Comparison of ENCODE assay signal across 15 cellular contexts in genomic region chr3:129281726-129282125, GRCh38. TPM values are rescaled to one million over a fixed set of nuclear protein-coding genes. Genes with fewer than 3 reads are reported as not detected.
A peak's percentile ranks its signal among the peaks of the same experiment; 100 is the strongest.
DNase-seq lines count a peak whose midpoint lies in the region; ATAC-seq and TF ChIP-seq lines count a peak whose summit lies in the region.
"Had no signal": no experiment of that assay in that cellular context is flagged by ENCODE, and none has a peak within 500 bp of the region (broad histone marks: within the 10 kb centered on the region; RNA-seq: fewer than 3 reads in every experiment).

No MANE protein-coding gene starts in this region.

- no peaks in the 10 kb centered on the region for H3K9me3 ChIP-seq in PC-3 (ENCODE audit: low read length)
- no peaks in the 10 kb centered on the region for H3K9me3 ChIP-seq in PC-9 (ENCODE audit: insufficient read depth, low read depth)
- H3K9me3 ChIP-seq: gastrocnemius medialis, neutrophil had no signal

- CTCF ChIA-PET in activated naive CD4-positive, alpha-beta T cell treated with anti-CD3 and anti-CD28 coated beads for 36 hours (lab: Charles Lee) = no interaction called here
- CTCF ChIA-PET in PC-3 (lab: Charles Lee) (no interaction called here), PC-9 (lab: Charles Lee) (no interaction called here)

- H3K27me3 ChIP-seq in PC-3 (ENCODE audit: low read length) (no peaks in the 10 kb centered on the region), PC-9 (ENCODE audit: insufficient read depth, low read depth) (no peaks in the 10 kb centered on the region), H7 (ENCODE audit: control insufficient read depth, insufficient read depth, low read length) (no peaks in the 10 kb centered on the region)
- H3K27me3 ChIP-seq: gastrocnemius medialis had no signal

- H3K4me3 ChIP-seq in PC-3 (ENCODE audit: low read length) = no peak overlapping the region
- no peak overlapping the region for H3K4me3 ChIP-seq in PC-9
- no peak overlapping the region for H3K4me3 ChIP-seq in H7 (ENCODE audit: insufficient read depth, low read depth, low read length)
- H3K4me3 ChIP-seq: gastrocnemius medialis had no signal

- no peak for TF ChIP-seq CTCF in PC-3 (conservative IDR thresholded peaks at IDR 0.05; ENCODE audit: low read depth, low read length)
- TF ChIP-seq CTCF in PC-9 (conservative IDR thresholded peaks at IDR 0.05) = no peak

- H3K27ac ChIP-seq in PC-3 (ENCODE audit: low read length) (peak overlapping the region; percentile 61), PC-9 (no peak overlapping the region)
- H3K27ac ChIP-seq: neutrophil had no signal

- peaks cover 28% of the 10 kb centered on the region for H3K36me3 Mint-ChIP-seq in activated naive CD4-positive, alpha-beta T cell treated with anti-CD3 and anti-CD28 coated beads for 36 hours (ENCODE audit: low read depth)
- H3K36me3 Mint-ChIP-seq in central memory CD8-positive, alpha-beta T cell (ENCODE audit: insufficient read depth) = peaks cover 27% of the 10 kb centered on the region
- H3K36me3 Mint-ChIP-seq in stimulated activated naive B cell treated with anti-CD40 and anti-IgM and Interleukin-4, amounts not matched to agents 10 μg/mL and 1 μg/mL and 100 μg/mL, for 72 hours = peaks cover 23 to 24% of the 10 kb centered on the region in 2 donors

- no peak overlapping the region for H3K9ac ChIP-seq in PC-3 (ENCODE audit: low read length)

- H3K79me2 ChIP-seq in PC-3 (ENCODE audit: low read length) = peaks cover 34% of the 10 kb centered on the region
- peaks cover 11% of the 10 kb centered on the region; the same call in 1 of the 2 replicates for H3K79me2 ChIP-seq in PC-9 (ENCODE audit: low read depth)

- H3K4me2 ChIP-seq in PC-3 (ENCODE audit: low read length) (peak overlapping the region; percentile 59; the same call in 1 of the 2 replicates), PC-9 (no peak overlapping the region)

- H3K4me3 Mint-ChIP-seq in activated naive CD4-positive, alpha-beta T cell treated with anti-CD3 and anti-CD28 coated beads for 36 hours = no peak overlapping the region
- H3K4me3 Mint-ChIP-seq in central memory CD8-positive, alpha-beta T cell = no peak overlapping the region
- H3K4me3 Mint-ChIP-seq in stimulated activated naive B cell treated with anti-CD40 and anti-IgM and Interleukin-4, amounts not matched to agents 10 μg/mL and 1 μg/mL and 100 μg/mL, for 72 hours = peak overlapping the region; percentile 23 to 25
- H3K4me3 Mint-ChIP-seq: type B pancreatic cell had no signal

- H4K20me1 ChIP-seq in PC-3 (ENCODE audit: low read length) = no peaks in the 10 kb centered on the region
- no peaks in the 10 kb centered on the region for H4K20me1 ChIP-seq in PC-9 (ENCODE audit: insufficient read depth)

- BruUV-seq in PC-3 (replicated peaks; lab: Mats Ljungman, UMichigan) (no TSS peak), PC-9 (replicated peaks; lab: Mats Ljungman, UMichigan) (no TSS peak)

- H3K27ac Mint-ChIP-seq in activated naive CD4-positive, alpha-beta T cell treated with anti-CD3 and anti-CD28 coated beads for 36 hours = peak overlapping the region; percentile 59
- peak overlapping the region; percentile 65 for H3K27ac Mint-ChIP-seq in central memory CD8-positive, alpha-beta T cell (ENCODE audit: low read depth)
- H3K27ac Mint-ChIP-seq in stimulated activated naive B cell treated with anti-CD40 and anti-IgM and Interleukin-4, amounts not matched to agents 10 μg/mL and 1 μg/mL and 100 μg/mL, for 72 hours = peak overlapping the region; percentile 9
- H3K27ac Mint-ChIP-seq: type B pancreatic cell had no signal

- POLR2A ChIA-PET in PC-3 (lab: Charles Lee; ENCODE audit: unreplicated experiment) = no interaction called here
- POLR2A ChIA-PET in PC-9 (lab: Charles Lee; ENCODE audit: unreplicated experiment) = no interaction called here

- H2AFZ ChIP-seq in PC-3 (ENCODE audit: low read length) (no peak overlapping the region), PC-9 (no peak overlapping the region)

- no peak for DNase-seq in activated naive CD4-positive, alpha-beta T cell treated with anti-CD3 and anti-CD28 coated beads for 36 hours
- no peak for DNase-seq in activated naive CD4-positive, alpha-beta T cell treated with anti-CD3 and anti-CD28 coated beads, Interleukin-2, amount 50 U/mL, for 16 hours
- no peak for DNase-seq in PC-3
- no peak for DNase-seq in central memory CD8-positive, alpha-beta T cell (ENCODE audit: low spot score in 2 of 2)
- DNase-seq in stimulated activated naive B cell treated with anti-CD40 and anti-IgM and Interleukin-4, amounts not matched to agents 10 μg/mL and 1 μg/mL and 100 μg/mL, for 72 hours = no peak
- DNase-seq in PC-9 = no peak
- no peak for DNase-seq in H7
- DNase-seq: amygdala; gastrocnemius medialis; right cardiac atrium; Right ventricle myocardium superior; stimulated activated CD4-positive, alpha-beta T cell treated with anti-CD3 and anti-CD28 coated beads, Interleukin-2, amount 100 ng/mL, for 24 hours had no signal

- no peaks in the 10 kb centered on the region for H3K27me3 Mint-ChIP-seq in activated naive CD4-positive, alpha-beta T cell treated with anti-CD3 and anti-CD28 coated beads for 36 hours (ENCODE audit: low read depth)
- no peaks in the 10 kb centered on the region for H3K27me3 Mint-ChIP-seq in central memory CD8-positive, alpha-beta T cell
- no peaks in the 10 kb centered on the region for H3K27me3 Mint-ChIP-seq in stimulated activated naive B cell treated with anti-CD40 and anti-IgM and Interleukin-4, amounts not matched to agents 10 μg/mL and 1 μg/mL and 100 μg/mL, for 72 hours
- H3K27me3 Mint-ChIP-seq: type B pancreatic cell had no signal

- intact Hi-C loops in activated naive CD4-positive, alpha-beta T cell treated with anti-CD3 and anti-CD28 coated beads for 36 hours (cut with micrococcal nuclease) = loop anchor here (1.0 to 2.0 kb wide), 3 partner anchors 35 to 493 kb away; a partner anchor contains a TSS
- intact Hi-C loops in PC-3 (cut with micrococcal nuclease) (no loop called here), PC-9 (cut with micrococcal nuclease; ENCODE audit: unreplicated experiment) (no loop called here)

- peaks cover 25% of the 10 kb centered on the region for H3K4me1 ChIP-seq in PC-3 (ENCODE audit: insufficient read depth, low read length)
- H3K4me1 ChIP-seq in PC-9 (replicated peaks; ENCODE audit: insufficient read depth) = peaks cover 18% of the 10 kb centered on the region

- no peaks in the 10 kb centered on the region for H3K9me3 Mint-ChIP-seq in activated naive CD4-positive, alpha-beta T cell treated with anti-CD3 and anti-CD28 coated beads for 36 hours
- no peaks in the 10 kb centered on the region for H3K9me3 Mint-ChIP-seq in central memory CD8-positive, alpha-beta T cell
- H3K9me3 Mint-ChIP-seq in stimulated activated naive B cell treated with anti-CD40 and anti-IgM and Interleukin-4, amounts not matched to agents 10 μg/mL and 1 μg/mL and 100 μg/mL, for 72 hours = no peaks in the 10 kb centered on the region
- H3K9me3 Mint-ChIP-seq: type B pancreatic cell had no signal

- H3K4me1 Mint-ChIP-seq in activated naive CD4-positive, alpha-beta T cell treated with anti-CD3 and anti-CD28 coated beads for 36 hours (ENCODE audit: low read depth) = peaks cover 56% of the 10 kb centered on the region
- H3K4me1 Mint-ChIP-seq in central memory CD8-positive, alpha-beta T cell = peaks cover 38% of the 10 kb centered on the region
- peaks cover 37 to 73% of the 10 kb centered on the region in 2 donors for H3K4me1 Mint-ChIP-seq in stimulated activated naive B cell treated with anti-CD40 and anti-IgM and Interleukin-4, amounts not matched to agents 10 μg/mL and 1 μg/mL and 100 μg/mL, for 72 hours

- no peak for ATAC-seq in PC-3
- ATAC-seq in central memory CD8-positive, alpha-beta T cell (replicated peaks; ENCODE audit: extremely low read depth, poor library complexity, severe bottlenecking) = no peak
- ATAC-seq in stimulated activated naive B cell treated with anti-CD40 and anti-IgM and Interleukin-4, amounts not matched to agents 10 μg/mL and 1 μg/mL and 100 μg/mL, for 72 hours (replicated peaks) = no peak
- no peak for ATAC-seq in GM19351 (IDR thresholded peaks at IDR 0.05; ENCODE audit: unreplicated experiment)
- ATAC-seq: gastrocnemius medialis, right cardiac atrium had no signal

- H3K36me3 ChIP-seq in PC-3 (ENCODE audit: low read depth, low read length) (no peaks in the 10 kb centered on the region), PC-9 (ENCODE audit: low read depth) (no peaks in the 10 kb centered on the region), H7 (replicated peaks; ENCODE audit: control insufficient read depth, insufficient read depth, low read length) (peaks cover 2% of the 10 kb centered on the region; the same call in 1 of the 2 replicates)

- H3F3A ChIP-seq in PC-3 (ENCODE audit: low read length, unreplicated experiment) = no peaks in the 10 kb centered on the region
- H3F3A ChIP-seq in PC-9 (ENCODE audit: insufficient read depth, low read depth) = peaks cover 13% of the 10 kb centered on the region

- H3K9me2 ChIP-seq in PC-3 (replicated peaks; ENCODE audit: low read length) (no peaks in the 10 kb centered on the region), PC-9 (ENCODE audit: insufficient read depth) (no peaks in the 10 kb centered on the region)

RNA-seq across cellular contexts. Expression of gene HMCES, which starts 3.1 kb away (rescaled TPM):
- 10 to 100 TPM; 35.0 to 35.8 TPM for total RNA-seq in activated naive CD4-positive, alpha-beta T cell treated with anti-CD3 and anti-CD28 coated beads for 36 hours
- total RNA-seq in PC-3 (2014; rRNA removed) (28.8 and 34.3 TPM in 2 replicates), PC-9 (2021) (60.9 and 62.7 TPM in 2 replicates)
- total RNA-seq in H7 (2014; rRNA removed; shearing (Covaris generic)) = 28.1 and 32.0 TPM in 2 replicates

RNA-seq across cellular contexts. Expression of gene COPG1, which starts 32.3 kb away (rescaled TPM):
- total RNA-seq in activated naive CD4-positive, alpha-beta T cell treated with anti-CD3 and anti-CD28 coated beads for 36 hours = 100 to 1,000 TPM; 125 to 128 TPM
- total RNA-seq in PC-3 (2014; rRNA removed) (124 and 152 TPM in 2 replicates), PC-9 (2021) (195 and 212 TPM in 2 replicates)
- total RNA-seq in H7 (2014; rRNA removed; shearing (Covaris generic)) = 138 TPM in 2 replicates

Comparison
In these comparisons a context has a peak if more than half of its experiments do, and no peak if none do; other contexts are left out.
1. H3K27ac Mint-ChIP-seq: peak in every context shown above with its lines; median percentile 65 in central memory CD8-positive, alpha-beta T cell; 59 in activated naive CD4-positive, alpha-beta T cell treated with anti-CD3 and anti-CD28 coated beads for 36 hours; 9 in stimulated activated naive B cell treated with anti-CD40 and anti-IgM and Interleukin-4, amounts not matched to agents 10 μg/mL and 1 μg/mL and 100 μg/mL, for 72 hours.
2. H3K4me3 Mint-ChIP-seq: peak in stimulated activated naive B cell treated with anti-CD40 and anti-IgM and Interleukin-4, amounts not matched to agents 10 μg/mL and 1 μg/mL and 100 μg/mL, for 72 hours (2 of 2); none in activated naive CD4-positive, alpha-beta T cell treated with anti-CD3 and anti-CD28 coated beads for 36 hours (single experiment) and central memory CD8-positive, alpha-beta T cell (single experiment).